Comparison of ENCODE assay signal across 13 cellular contexts in genomic region chr3:124888482-124889441, GRCh38. TPM values are rescaled to one million over a fixed set of nuclear protein-coding genes. Genes with fewer than 3 reads are reported as not detected.
A peak's percentile ranks its signal among the peaks of the same experiment; 100 is the strongest.
DNase-seq lines count a peak whose midpoint lies in the region; ATAC-seq and TF ChIP-seq lines count a peak whose summit lies in the region.
"Had no signal": no experiment of that assay in that cellular context is flagged by ENCODE, and none has a peak within 500 bp of the region (broad histone marks: within the 10 kb centered on the region; RNA-seq: fewer than 3 reads in every experiment).

No MANE protein-coding gene starts in this region.

- H3K36me3 Mint-ChIP-seq in activated T-cell treated with anti-CD3 and anti-CD28 coated beads, Interleukin-2, amount 50 U/mL, for 4 hours (ENCODE audit: insufficient read depth), result no peaks in the 10 kb centered on the region
- no peaks in the 10 kb centered on the region for H3K36me3 Mint-ChIP-seq in T-cell
- H3K36me3 Mint-ChIP-seq in stimulated activated effector memory CD8-positive, alpha-beta T cell treated with anti-CD3 and anti-CD28 coated beads, Interleukin-12 subunit alpha, Interleukin-12 subunit beta, amount 100 ng/mL, for 72 hours, result no peaks in the 10 kb centered on the region

- H3K9me3 Mint-ChIP-seq in activated T-cell treated with anti-CD3 and anti-CD28 coated beads, Interleukin-2, amount 50 U/mL, for 4 hours, result no peaks in the 10 kb centered on the region
- no peaks in the 10 kb centered on the region for H3K9me3 Mint-ChIP-seq in T-cell
- H3K9me3 Mint-ChIP-seq in stimulated activated effector memory CD8-positive, alpha-beta T cell treated with anti-CD3 and anti-CD28 coated beads, Interleukin-12 subunit alpha, Interleukin-12 subunit beta, amount 100 ng/mL, for 72 hours, result no peaks in the 10 kb centered on the region
- H3K9me3 Mint-ChIP-seq: T-helper 1 cell treated with Interleukin-12 subunit alpha and Interleukin-12 subunit beta and Interleukin-4 antibody, amounts not matched to agents 30 μg/mL and 1 μg/mL, for 36 hours had no signal

- POLR2A ChIA-PET in T-cell (lab: Charles Lee) (no interaction called here), GM10248 (lab: Yijun Ruan, JAX) (no interaction called here)

- TF ChIP-seq CTCF in GM10248 (IDR thresholded peaks at IDR 0.05; ENCODE audit: control extremely low read depth, extremely low read depth, low read depth, missing control alignments), result no peak

- peak overlapping the region; percentile 63 for H3K4me3 Mint-ChIP-seq in activated T-cell treated with anti-CD3 and anti-CD28 coated beads, Interleukin-2, amount 50 U/mL, for 4 hours
- peak overlapping the region; percentile 60 to 76 (median 63) for H3K4me3 Mint-ChIP-seq in T-cell
- peak overlapping the region; percentile 64 for H3K4me3 Mint-ChIP-seq in stimulated activated effector memory CD8-positive, alpha-beta T cell treated with anti-CD3 and anti-CD28 coated beads, Interleukin-12 subunit alpha, Interleukin-12 subunit beta, amount 100 ng/mL, for 72 hours

- DNase-seq in activated T-cell treated with anti-CD3 and anti-CD28 coated beads, Interleukin-2, amount 50 U/mL, for 4 hours, result no peak
- DNase-seq in activated T-cell treated with anti-CD3 and anti-CD28 coated beads, Interleukin-2, amount 50 U/mL, for 1 hour, result no peak
- DNase-seq in T-cell (no peak), iPS DF 4.7 (ENCODE audit: extremely low read depth, low spot score) (peak; percentile 82), GM10248 (ENCODE audit: extremely low spot score) (no peak)
- no peak for DNase-seq in stimulated activated effector memory CD8-positive, alpha-beta T cell treated with anti-CD3 and anti-CD28 coated beads, Interleukin-12 subunit alpha, Interleukin-12 subunit beta, amount 100 ng/mL, for 72 hours (ENCODE audit: low spot score in 2 of 2)
- DNase-seq: effector memory CD4-positive, alpha-beta T cell; NCI-H1092; NCI-H2227 treated with DMSO at 0.1 percent for 48 hours had no signal

- H3K27ac Mint-ChIP-seq in T-cell, result no peak overlapping the region
- no peak overlapping the region for H3K27ac Mint-ChIP-seq in stimulated activated effector memory CD8-positive, alpha-beta T cell treated with anti-CD3 and anti-CD28 coated beads, Interleukin-12 subunit alpha, Interleukin-12 subunit beta, amount 100 ng/mL, for 72 hours
- H3K27ac Mint-ChIP-seq: T-helper 1 cell treated with Interleukin-12 subunit alpha and Interleukin-12 subunit beta and Interleukin-4 antibody, amounts not matched to agents 30 μg/mL and 1 μg/mL, for 36 hours had no signal

- CTCF ChIA-PET in T-cell (lab: Charles Lee), result no interaction called here
- CTCF ChIA-PET in GM10248 (lab: Yijun Ruan, JAX), result interaction anchor here (1.0 to 6.5 kb wide), 6 partner anchors 12 to 128 kb away, joined by 3 to 51 read pairs (median 4); no protein-coding TSS in a partner anchor

- peaks cover 42% of the 10 kb centered on the region for H3K27me3 Mint-ChIP-seq in activated T-cell treated with anti-CD3 and anti-CD28 coated beads, Interleukin-2, amount 50 U/mL, for 4 hours (ENCODE audit: low read depth)
- H3K27me3 Mint-ChIP-seq in T-cell, result peaks cover 43 to 45% of the 10 kb centered on the region in 2 donors

- ATAC-seq in activated T-cell treated with anti-CD3 and anti-CD28 coated beads, Interleukin-2, amount 50 U/mL, for 4 hours, result no peak
- ATAC-seq in T-cell (replicated peaks in 1 of 4) (no peak), GM18873 (IDR thresholded peaks at IDR 0.05; ENCODE audit: low FRiP score, unreplicated experiment) (no peak), GM18502 (IDR thresholded peaks at IDR 0.05; ENCODE audit: poor library complexity, unreplicated experiment) (no peak)
- ATAC-seq in stimulated activated effector memory CD8-positive, alpha-beta T cell treated with anti-CD3 and anti-CD28 coated beads, Interleukin-12 subunit alpha, Interleukin-12 subunit beta, amount 100 ng/mL, for 72 hours, result no peak

- no peaks in the 10 kb centered on the region for H3K4me1 Mint-ChIP-seq in activated T-cell treated with anti-CD3 and anti-CD28 coated beads, Interleukin-2, amount 50 U/mL, for 4 hours (ENCODE audit: low read depth)
- H3K4me1 Mint-ChIP-seq in T-cell, result peaks cover 0 to 10% (median 4%) of the 10 kb centered on the region in 3 donors
- peaks cover 7% of the 10 kb centered on the region for H3K4me1 Mint-ChIP-seq in stimulated activated effector memory CD8-positive, alpha-beta T cell treated with anti-CD3 and anti-CD28 coated beads, Interleukin-12 subunit alpha, Interleukin-12 subunit beta, amount 100 ng/mL, for 72 hours

RNA-seq across cellular contexts. Expression of gene ITGB5, which starts 1.6 kb away (rescaled TPM):
- under 1 TPM; 0.71 to 0.87 (median 0.71) TPM for total RNA-seq in activated T-cell treated with anti-CD3 and anti-CD28 coated beads, Interleukin-2, amount 50 U/mL, for 4 hours
- total RNA-seq in T-cell, result 1 to 10 TPM; 1.2 to 2.5 (median 1.7) TPM

RNA-seq across cellular contexts. Expression of gene MUC13, which starts 45.8 kb away (rescaled TPM):
- under 1 TPM in 2 of 3 donors, not detected in 1; 0.05 to 0.10 TPM for total RNA-seq in activated T-cell treated with anti-CD3 and anti-CD28 coated beads, Interleukin-2, amount 50 U/mL, for 4 hours
- total RNA-seq in T-cell, result 1 to 10 TPM in 1 of 5 donors, under 1 TPM in 4; 0.13 to 6.7 (median 0.18) TPM
- total RNA-seq: frontal cortex had no signal
